ENCODE assay signal across 18 cellular contexts in genomic region chr18:45590060-45590537, GRCh38. TPM values are rescaled to one million over a fixed set of nuclear protein-coding genes. Genes with fewer than 3 reads are reported as not detected.
DNase-seq lines count a peak whose midpoint lies in the region; ATAC-seq and TF ChIP-seq lines count a peak whose summit lies in the region.
"Had no signal": no experiment of that assay in that cellular context is flagged by ENCODE, and none has a peak within 500 bp of the region (broad histone marks: within the 10 kb centered on the region; RNA-seq: fewer than 3 reads in every experiment).

No MANE protein-coding gene starts in this region.

- H3K36me3 Mint-ChIP-seq in T-helper 17 cell (ENCODE audit: low read depth) (no peaks in the 10 kb centered on the region), endothelial cell (ENCODE audit: low read depth, unreplicated experiment) (no peaks in the 10 kb centered on the region)

- TF ChIP-seq CTCF in endothelial cell (IDR thresholded peaks at IDR 0.05; ENCODE audit: unreplicated experiment) (no peak), ovary (IDR thresholded peaks at IDR 0.05) (no peak)

- peak; percentile 22 for DNase-seq in AG08395 (ENCODE audit: low spot score)
- peak in 1 of 2 experiments; percentile 53 for DNase-seq in SJSA1 (ENCODE audit: low read depth in 1 of 2, low spot score in 2 of 2)
- DNase-seq in fibroblast of the conjunctiva (ENCODE audit: low read depth) = peak; percentile 61
- DNase-seq in trophoblast cell = no peak
- DNase-seq in T-helper 17 cell = no peak
- no peak for DNase-seq in endothelial cell (ENCODE audit: low spot score)
- no peak for DNase-seq in ovary
- DNase-seq: activated CD4-positive, alpha-beta T cell treated with anti-CD3 and anti-CD28 coated beads for 4 hours; foreskin keratinocyte; NCI-H1436; NCI-H748 treated with DMSO at 0.1 percent for 48 hours had no signal

- H3K36me3 ChIP-seq in SJSA1 (no peaks in the 10 kb centered on the region), trophoblast cell (ENCODE audit: control insufficient read depth in 1 of 2, insufficient read depth in 2 of 2, low read length in 2 of 2) (no peaks in the 10 kb centered on the region), ovary (no peaks in the 10 kb centered on the region)

- no peak for TF ChIP-seq EP300 in ovary (IDR thresholded peaks at IDR 0.05)

- H3K18ac ChIP-seq in trophoblast cell (ENCODE audit: low read length) = no peak overlapping the region

- H2BK120ac ChIP-seq in trophoblast cell (ENCODE audit: insufficient read depth, low read length, poor library complexity) = no peak overlapping the region

- no peak overlapping the region for H4K12ac ChIP-seq in trophoblast cell (ENCODE audit: low read depth, low read length)

- no peaks in the 10 kb centered on the region for H3K9me3 ChIP-seq in SJSA1 (replicated peaks)
- peaks cover 3% of the 10 kb centered on the region for H3K9me3 ChIP-seq in trophoblast cell (ENCODE audit: insufficient read depth, low read depth, low read length)
- no peaks in the 10 kb centered on the region for H3K9me3 ChIP-seq in T-helper 17 cell (ENCODE audit: control insufficient read depth, low read length, poor library complexity, severe bottlenecking)
- H3K9me3 ChIP-seq in ovary = no peaks in the 10 kb centered on the region

- intact Hi-C loops in ovary (cut with DNase I) = no loop called here

- H3K4me1 ChIP-seq in SJSA1 (replicated peaks) = peaks cover 37% of the 10 kb centered on the region
- H3K4me1 ChIP-seq in trophoblast cell (ENCODE audit: control insufficient read depth in 1 of 2, insufficient read depth in 2 of 2, low read length in 2 of 2) = no peaks in the 10 kb centered on the region
- H3K4me1 ChIP-seq in ovary (ENCODE audit: insufficient read depth) = peaks cover 10% of the 10 kb centered on the region
- H3K4me1 ChIP-seq: foreskin keratinocyte, parathyroid adenoma had no signal

- no peak for ATAC-seq in T-helper 17 cell
- ATAC-seq in GM18873 (IDR thresholded peaks at IDR 0.05; ENCODE audit: low FRiP score, unreplicated experiment) = no peak
- ATAC-seq: foreskin keratinocyte, left lobe of liver had no signal

- no peak overlapping the region for H3K23ac ChIP-seq in trophoblast cell (ENCODE audit: low read length)

- no peaks in the 10 kb centered on the region for H3K79me2 ChIP-seq in trophoblast cell (ENCODE audit: control insufficient read depth, insufficient read depth, low read length, poor library complexity)
- H3K79me2 ChIP-seq: parathyroid adenoma had no signal

- H3K4me3 ChIP-seq in SJSA1 (no peak overlapping the region), trophoblast cell (ENCODE audit: low read depth, low read length) (no peak overlapping the region), ovary (no peak overlapping the region)

- no peak overlapping the region for H3K14ac ChIP-seq in trophoblast cell (ENCODE audit: low read length)

- H4K91ac ChIP-seq in trophoblast cell (ENCODE audit: low read depth, low read length) = no peak overlapping the region

- WGBS in trophoblast cell (ENCODE audit: extremely low coverage, insufficient coverage, insufficient read length) = no CpG with 5 or more reads among the region's 4 CpGs
- 18 to 27% (median 23%) methylated on average over 4 of the region's 4 CpGs for WGBS in ovary, 3 donors

- no peak overlapping the region for H3K4ac ChIP-seq in trophoblast cell (ENCODE audit: low read depth, low read length)

- TF ChIP-seq POLR2A in ovary (IDR thresholded peaks at IDR 0.05) = no peak

- H3K4me1 Mint-ChIP-seq in T-helper 17 cell = no peaks in the 10 kb centered on the region
- no peaks in the 10 kb centered on the region for H3K4me1 Mint-ChIP-seq in endothelial cell (ENCODE audit: unreplicated experiment)
- H3K4me1 Mint-ChIP-seq: central memory CD8-positive, alpha-beta T cell had no signal

- no peak overlapping the region for H2AFZ ChIP-seq in trophoblast cell (ENCODE audit: insufficient read depth, low read length, poor library complexity)
- H2AFZ ChIP-seq: parathyroid adenoma had no signal

- peak overlapping the region; percentile 26 for H3K4me2 ChIP-seq in trophoblast cell (ENCODE audit: low read length)

- H3K79me1 ChIP-seq in trophoblast cell (ENCODE audit: low read length) = no peaks in the 10 kb centered on the region

- H3K27ac Mint-ChIP-seq in T-helper 17 cell (no peak overlapping the region), endothelial cell (ENCODE audit: unreplicated experiment) (no peak overlapping the region)

- no peak overlapping the region for H2BK5ac ChIP-seq in trophoblast cell (ENCODE audit: low read depth, low read length, poor library complexity)

- H3K4me3 Mint-ChIP-seq in T-helper 17 cell (no peak overlapping the region), endothelial cell (ENCODE audit: unreplicated experiment) (no peak overlapping the region)
- H3K4me3 Mint-ChIP-seq: central memory CD8-positive, alpha-beta T cell had no signal

- no peak overlapping the region for H2AK5ac ChIP-seq in trophoblast cell (ENCODE audit: low read length)

- H3K27ac ChIP-seq in SJSA1 (peak overlapping the region; percentile 82), trophoblast cell (ENCODE audit: low read depth, low read length) (no peak overlapping the region), ovary (no peak overlapping the region)
- H3K27ac ChIP-seq: foreskin keratinocyte, parathyroid adenoma had no signal

- no peak overlapping the region for H4K8ac ChIP-seq in trophoblast cell (ENCODE audit: low read depth, low read length)

- no peaks in the 10 kb centered on the region for H3K9me3 Mint-ChIP-seq in endothelial cell (ENCODE audit: unreplicated experiment)
- H3K9me3 Mint-ChIP-seq: central memory CD8-positive, alpha-beta T cell had no signal

- no peak overlapping the region for H3K9ac ChIP-seq in trophoblast cell (ENCODE audit: low read length)
- H3K9ac ChIP-seq: parathyroid adenoma had no signal

- H2BK12ac ChIP-seq in trophoblast cell (ENCODE audit: low read length) = no peak overlapping the region

- H3K27me3 Mint-ChIP-seq in T-helper 17 cell (peaks cover 15% of the 10 kb centered on the region), endothelial cell (ENCODE audit: unreplicated experiment) (no peaks in the 10 kb centered on the region)

- no peaks in the 10 kb centered on the region for H3K27me3 ChIP-seq in SJSA1 (replicated peaks)
- H3K27me3 ChIP-seq in trophoblast cell (ENCODE audit: insufficient read depth, low read length) = no peaks in the 10 kb centered on the region
- no peaks in the 10 kb centered on the region for H3K27me3 ChIP-seq in ovary

RNA-seq across cellular contexts. Expression of gene SLC14A2, which starts 25.2 kb away (rescaled TPM):
- total RNA-seq in SJSA1 (2014; rRNA removed; shearing (Covaris generic)) = not detected in 2 replicates
- 0.71 and 0.76 TPM in 2 replicates for polyA plus RNA-seq in trophoblast cell (2013)
- total RNA-seq in T-helper 17 cell (under 1 TPM in 1 of 2 donors, not detected in 1; 0.05 TPM), endothelial cell (ENCODE audit: unreplicated experiment) (0.31 TPM), ovary (under 1 TPM in 3 of 7 donors, not detected in 4; 0.10 to 0.34 (median 0.10) TPM)
- polyA plus RNA-seq in ovary = under 1 TPM in 1 of 2 donors, not detected in 1; 0.50 TPM
- total RNA-seq: foreskin keratinocyte, G401, HT-29, left lobe of liver, temporal lobe had no signal
- polyA plus RNA-seq: foreskin keratinocyte had no signal

Comparison
In these comparisons a context has a peak if more than half of its experiments do, and no peak if none do; other contexts are left out.
1. DNase-seq: peak in AG08395 (single experiment) and fibroblast of the conjunctiva (single experiment); none in trophoblast cell (0 of 2), T-helper 17 cell (0 of 3), endothelial cell (single experiment) and ovary (0 of 5).